In genomic region chr12:57094194-57095160, GRCh38 we compare ENCODE assay signal across 10 cellular contexts. TPM values are rescaled to one million over a fixed set of nuclear protein-coding genes. Genes with fewer than 3 reads are reported as not detected.
DNase-seq lines count a peak whose midpoint lies in the region; ATAC-seq and TF ChIP-seq lines count a peak whose summit lies in the region.
"Had no signal": no experiment of that assay in that cellular context is flagged by ENCODE, and none has a peak within 500 bp of the region (broad histone marks: within the 10 kb centered on the region; RNA-seq: fewer than 3 reads in every experiment).

No MANE protein-coding gene starts in this region.

- 24 to 43% methylated on average over 11 to 15 of the region's 15 CpGs for WGBS in esophagus squamous epithelium, 2 donors

- H3K36me3 ChIP-seq in SJCRH30 (peaks cover 18% of the 10 kb centered on the region), esophagus squamous epithelium (peaks cover 23 to 82% (median 35%) of the 10 kb centered on the region in 3 donors), parathyroid adenoma (ENCODE audit: control insufficient read depth, insufficient read depth, low read length) (no peaks in the 10 kb centered on the region)

- H3K27ac Mint-ChIP-seq in Calu3 (ENCODE audit: unreplicated experiment), result peak overlapping the region; percentile 58

- H3K9me3 ChIP-seq in SJCRH30 (replicated peaks), result no peaks in the 10 kb centered on the region
- no peaks in the 10 kb centered on the region for H3K9me3 ChIP-seq in esophagus squamous epithelium
- H3K9me3 ChIP-seq in parathyroid adenoma (ENCODE audit: control insufficient read depth, low read length), result no peaks in the 10 kb centered on the region

- in situ Hi-C loops in ACHN (cut with HindIII; ENCODE audit: low pct_ligation_motif_present, low pct_unique_long_range_greater_than_20kb, low sequenced_read_pairs), result no loop called here

- no TSS peak for BruUV-seq in Calu3 (replicated peaks; lab: Mats Ljungman, UMichigan)

- ATAC-seq in HG02938 (IDR thresholded peaks at IDR 0.05; ENCODE audit: unreplicated experiment), result no peak
- no peak for ATAC-seq in HG03469 (IDR thresholded peaks at IDR 0.05; ENCODE audit: unreplicated experiment)

- H3K4me3 Mint-ChIP-seq in Calu3 (ENCODE audit: low read depth, unreplicated experiment), result no peak overlapping the region

- H3K9ac ChIP-seq in parathyroid adenoma, result no peak overlapping the region

- no peak for TF ChIP-seq POLR2A in esophagus squamous epithelium (IDR thresholded peaks at IDR 0.05)

- H3K27me3 ChIP-seq in SJCRH30 (peaks cover 5% of the 10 kb centered on the region; the same call in 1 of the 2 replicates), esophagus squamous epithelium (no peaks in the 10 kb centered on the region), parathyroid adenoma (ENCODE audit: control insufficient read depth, insufficient read depth, low read length) (no peaks in the 10 kb centered on the region)

- H3K27me3 Mint-ChIP-seq in Calu3 (ENCODE audit: unreplicated experiment), result no peaks in the 10 kb centered on the region

- TF ChIP-seq CTCF in Calu3 (IDR thresholded peaks at IDR 0.05; ENCODE audit: unreplicated experiment), result no peak
- no peak for TF ChIP-seq CTCF in esophagus squamous epithelium (IDR thresholded peaks at IDR 0.05)
- no peak for TF ChIP-seq CTCF in parathyroid adenoma (IDR thresholded peaks at IDR 0.05)

- peaks cover 88% of the 10 kb centered on the region for H3K36me3 Mint-ChIP-seq in Calu3 (ENCODE audit: insufficient read depth, unreplicated experiment)

- CTCF ChIA-PET in Calu3 (lab: Charles Lee), result interaction anchor here (0.7 to 2.3 kb wide), 5 partner anchors 14 to 82 kb away, joined by 3 to 21 read pairs (median 3); partner anchors contain the start of gene STAT6

- no peak overlapping the region for H2AFZ ChIP-seq in parathyroid adenoma

- no peaks in the 10 kb centered on the region for H3K9me3 Mint-ChIP-seq in Calu3 (ENCODE audit: low read depth, unreplicated experiment)

- peak overlapping the region; percentile 24 for H3K4me3 ChIP-seq in SJCRH30
- peak overlapping the region in 2 of 4 donors; percentile 6 to 38 for H3K4me3 ChIP-seq in esophagus squamous epithelium
- no peak overlapping the region for H3K4me3 ChIP-seq in parathyroid adenoma (ENCODE audit: low read depth, low read length)

- H3K4me2 ChIP-seq in parathyroid adenoma (ENCODE audit: low read length), result no peak overlapping the region

- H3K4me1 Mint-ChIP-seq in Calu3 (ENCODE audit: low read depth, unreplicated experiment), result peaks cover 40% of the 10 kb centered on the region

- H3K27ac ChIP-seq in SJCRH30 (no peak overlapping the region), esophagus squamous epithelium (peak overlapping the region; percentile 76 to 100 (median 98)), parathyroid adenoma (peak overlapping the region; percentile 32)

- H3K4me1 ChIP-seq in SJCRH30 (peaks cover 5% of the 10 kb centered on the region; the same call in 1 of the 2 replicates), esophagus squamous epithelium (peaks cover 55 to 99% (median 66%) of the 10 kb centered on the region in 3 donors), parathyroid adenoma (peaks cover 22% of the 10 kb centered on the region)

- DNase-seq in Calu3, result no peak
- DNase-seq in SJCRH30, result peak in 1 of 2 experiments; percentile 51
- DNase-seq in esophagus squamous epithelium (lab: John Stamatoyannopoulos, UW), result no peak
- DNase-seq in ACHN, result no peak
- DNase-seq in mucosa of gallbladder (ENCODE audit: low spot score), result no peak
- DNase-seq: SW 1271 had no signal

- H3K79me2 ChIP-seq in parathyroid adenoma, result peaks cover 16% of the 10 kb centered on the region

- intact Hi-C loops in Calu3 (cut with micrococcal nuclease; ENCODE audit: unreplicated experiment) (no loop called here), esophagus squamous epithelium (cut with DNase I) (no loop called here)

RNA-seq across cellular contexts. Expression of gene NAB2, which starts 5.6 kb away (rescaled TPM):
- total RNA-seq in Calu3 (2022), result 21.3 and 25.6 TPM in 2 replicates
- 87.8 and 89.9 TPM in 2 replicates for total RNA-seq in SJCRH30 (2014; rRNA removed; shearing (Covaris generic))
- total RNA-seq in esophagus squamous epithelium, result 10 to 100 TPM in 3 of 4 donors, 1 to 10 TPM in 1; 9.1 to 25.2 (median 13.3) TPM
- 21.4 TPM for total RNA-seq in mucosa of gallbladder

RNA-seq across cellular contexts. Expression of gene NEMP1, which starts 15.9 kb away (rescaled TPM):
- total RNA-seq in Calu3 (2022) (60.4 and 63.2 TPM in 2 replicates), esophagus squamous epithelium (1 to 10 TPM; 4.1 to 7.6 (median 6.7) TPM), mucosa of gallbladder (11.4 TPM)
- total RNA-seq in SJCRH30 (2014; rRNA removed; shearing (Covaris generic)), result 63.7 and 70.2 TPM in 2 replicates

RNA-seq across cellular contexts. Expression of gene STAT6, which starts 16.7 kb away (rescaled TPM):
- total RNA-seq in Calu3 (2022), result 213 and 243 TPM in 2 replicates
- 15.1 and 15.8 TPM in 2 replicates for total RNA-seq in SJCRH30 (2014; rRNA removed; shearing (Covaris generic))
- 100 to 1,000 TPM in 2 of 4 donors, 10 to 100 TPM in 2; 72.7 to 138 (median 102) TPM for total RNA-seq in esophagus squamous epithelium
- total RNA-seq in mucosa of gallbladder, result 287 TPM

RNA-seq across cellular contexts. Expression of gene LRP1, which starts 33.8 kb away (rescaled TPM):
- total RNA-seq in Calu3 (2022) (12.4 and 16.6 TPM in 2 replicates), esophagus squamous epithelium (100 to 1,000 TPM in 1 of 4 donors, 10 to 100 TPM in 3; 60.8 to 147 (median 81.9) TPM), mucosa of gallbladder (241 TPM)
- 53.7 and 58.6 TPM in 2 replicates for total RNA-seq in SJCRH30 (2014; rRNA removed; shearing (Covaris generic))

RNA-seq across cellular contexts. Expression of gene MYO1A, which starts 44.5 kb away (rescaled TPM):
- total RNA-seq in Calu3 (2022) (0.31 and 1.5 TPM in 2 replicates), esophagus squamous epithelium (under 1 TPM in 2 of 4 donors, not detected in 2; 0.38 to 0.48 TPM), mucosa of gallbladder (48.5 TPM)
- 0.02 TPM in 1 of 2 replicates, not detected in the other for total RNA-seq in SJCRH30 (2014; rRNA removed; shearing (Covaris generic))
- total RNA-seq: epithelial cell of proximal tubule had no signal
